In genomic region chr2:148643421-148643820, GRCh38 we compare ENCODE assay signal across 2 cellular contexts.
TF ChIP-seq lines count a peak whose summit lies in the region.

No MANE protein-coding gene starts in this region.

TF ChIP-seq in IMR-90, 13 proteins besides CTCF, POLR2A, EP300 and RAD21:
- TF ChIP-seq MXI1 (IDR thresholded peaks at IDR 0.05; ENCODE audit: borderline replicate concordance, low read depth, low read length) (no peak), BHLHE40 (IDR thresholded peaks at IDR 0.05; ENCODE audit: low read depth, low read length) (no peak)

TF ChIP-seq in H1, 55 proteins besides CTCF, POLR2A, EP300 and RAD21:
- no peak for TF ChIP-seq CHD1 (IDR thresholded peaks at IDR 0.05; ENCODE audit: low read depth, low read length)
- no peak for TF ChIP-seq KDM5A (IDR thresholded peaks at IDR 0.05; ENCODE audit: low read length)
- no peak for TF ChIP-seq SP4 (IDR thresholded peaks at IDR 0.05; ENCODE audit: low read length)
